1 cellular context compared by ENCODE assay signal in the genomic region with DNA sequence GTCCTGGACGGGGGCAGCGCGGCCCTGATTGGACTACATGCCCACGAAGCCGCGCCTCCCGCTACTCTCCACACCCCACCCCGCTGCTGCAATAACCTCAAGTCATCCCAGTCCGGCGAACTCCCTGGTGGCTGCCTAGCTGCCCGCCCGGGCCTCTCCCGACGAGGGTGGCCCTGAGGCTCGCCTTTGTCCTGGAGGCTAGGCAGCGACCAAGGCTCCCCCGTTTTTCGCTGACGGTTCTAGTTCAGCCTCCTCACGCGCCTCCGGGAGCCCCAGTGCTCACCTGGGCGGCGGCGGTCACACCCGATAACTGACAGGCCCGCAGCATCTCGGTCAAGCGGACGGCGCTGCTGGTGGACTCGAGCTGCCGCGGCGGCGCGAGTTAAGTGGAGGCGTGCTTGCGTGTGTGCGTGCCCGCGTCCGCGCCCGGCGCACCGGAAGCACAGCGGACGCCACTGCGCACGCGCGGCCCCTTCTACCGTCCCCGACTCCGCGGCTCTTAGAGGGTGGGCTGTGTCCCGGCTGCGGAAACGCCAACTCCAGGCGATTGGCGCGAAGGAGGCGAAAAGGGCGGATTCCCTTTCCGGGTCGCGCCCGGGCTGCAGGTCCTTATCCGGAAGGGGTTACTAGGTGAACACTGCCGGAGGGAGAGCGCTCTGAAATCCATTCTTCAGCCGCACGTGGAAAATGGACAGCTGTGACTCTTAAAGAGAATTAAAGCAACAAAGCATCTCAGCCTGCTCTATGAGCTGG.
TF ChIP-seq lines count a peak whose summit lies in the region.

IMMT (minus strand) TSS at position 408 of the 753 bp plus-strand sequence; CDS start at position 328, 80 bp downstream.

TF ChIP-seq in HepG2, 621 proteins besides CTCF, POLR2A, EP300 and RAD21 (continued from another document and continues in another):
- TF ChIP-seq TERF1 (CRISPR knock-in tag; IDR thresholded peaks at IDR 0.05): no peak
- peak; percentile 92 for TF ChIP-seq POLR2AphosphoS5 (IDR thresholded peaks at IDR 0.05; ENCODE audit: low read depth, low read length)
- no peak for TF ChIP-seq SKI (IDR thresholded peaks at IDR 0.05; ENCODE audit: partially characterized antibody)
- peak; percentile 68 for TF ChIP-seq TBL1XR1 (IDR thresholded peaks at IDR 0.05; ENCODE audit: borderline replicate concordance, low read length, partially characterized antibody)
- peak; percentile 40 for TF ChIP-seq AFF4 (CRISPR knock-in tag; IDR thresholded peaks at IDR 0.05)
- no peak for TF ChIP-seq ZBTB1 (CRISPR knock-in tag; IDR thresholded peaks at IDR 0.05; ENCODE audit: borderline replicate concordance)
- peak; percentile 78 for TF ChIP-seq ZNF616 (CRISPR knock-in tag; IDR thresholded peaks at IDR 0.05; ENCODE audit: low read depth)
- no peak; the same call in 1 of the 2 replicates for TF ChIP-seq SMYD3 (CRISPR knock-in tag; IDR thresholded peaks at IDR 0.05)
- TF ChIP-seq E2F5 (CRISPR knock-in tag; conservative IDR thresholded peaks at IDR 0.05): peak; percentile 74
- peak; percentile 96 for TF ChIP-seq SMAD9 (CRISPR knock-in tag; IDR thresholded peaks at IDR 0.05)
- peak; percentile 69; the same call in 1 of the 2 replicates for TF ChIP-seq TP53 (CRISPR knock-in tag; conservative IDR thresholded peaks at IDR 0.05)
- TF ChIP-seq, protein P1, sequence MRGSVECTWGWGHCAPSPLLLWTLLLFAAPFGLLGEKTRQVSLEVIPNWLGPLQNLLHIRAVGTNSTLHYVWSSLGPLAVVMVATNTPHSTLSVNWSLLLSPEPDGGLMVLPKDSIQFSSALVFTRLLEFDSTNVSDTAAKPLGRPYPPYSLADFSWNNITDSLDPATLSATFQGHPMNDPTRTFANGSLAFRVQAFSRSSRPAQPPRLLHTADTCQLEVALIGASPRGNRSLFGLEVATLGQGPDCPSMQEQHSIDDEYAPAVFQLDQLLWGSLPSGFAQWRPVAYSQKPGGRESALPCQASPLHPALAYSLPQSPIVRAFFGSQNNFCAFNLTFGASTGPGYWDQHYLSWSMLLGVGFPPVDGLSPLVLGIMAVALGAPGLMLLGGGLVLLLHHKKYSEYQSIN (CRISPR knock-in tag; IDR thresholded peaks at IDR 0.05; ENCODE audit: borderline replicate concordance): no peak; the same call in 1 of the 2 replicates
- TF ChIP-seq ZBTB21 (CRISPR knock-in tag; IDR thresholded peaks at IDR 0.05): no peak
- TF ChIP-seq, protein P2, sequence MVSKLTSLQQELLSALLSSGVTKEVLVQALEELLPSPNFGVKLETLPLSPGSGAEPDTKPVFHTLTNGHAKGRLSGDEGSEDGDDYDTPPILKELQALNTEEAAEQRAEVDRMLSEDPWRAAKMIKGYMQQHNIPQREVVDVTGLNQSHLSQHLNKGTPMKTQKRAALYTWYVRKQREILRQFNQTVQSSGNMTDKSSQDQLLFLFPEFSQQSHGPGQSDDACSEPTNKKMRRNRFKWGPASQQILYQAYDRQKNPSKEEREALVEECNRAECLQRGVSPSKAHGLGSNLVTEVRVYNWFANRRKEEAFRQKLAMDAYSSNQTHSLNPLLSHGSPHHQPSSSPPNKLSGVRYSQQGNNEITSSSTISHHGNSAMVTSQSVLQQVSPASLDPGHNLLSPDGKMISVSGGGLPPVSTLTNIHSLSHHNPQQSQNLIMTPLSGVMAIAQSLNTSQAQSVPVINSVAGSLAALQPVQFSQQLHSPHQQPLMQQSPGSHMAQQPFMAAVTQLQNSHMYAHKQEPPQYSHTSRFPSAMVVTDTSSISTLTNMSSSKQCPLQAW (CRISPR knock-in tag; IDR thresholded peaks at IDR 0.05): peak; percentile 93
- TF ChIP-seq KMT2A (CRISPR knock-in tag; IDR thresholded peaks at IDR 0.05): peak; percentile 77; the same call in 1 of the 2 replicates
- TF ChIP-seq ZNF282 (IDR thresholded peaks at IDR 0.05; ENCODE audit: partially characterized antibody): no peak
- TF ChIP-seq SRSF4 (IDR thresholded peaks at IDR 0.05; ENCODE audit: low read depth, low read length, poor library complexity, severe bottlenecking): no peak
- peak; percentile 67 for TF ChIP-seq PAXIP1 (CRISPR knock-in tag; conservative IDR thresholded peaks at IDR 0.05)
- TF ChIP-seq, protein P3, sequence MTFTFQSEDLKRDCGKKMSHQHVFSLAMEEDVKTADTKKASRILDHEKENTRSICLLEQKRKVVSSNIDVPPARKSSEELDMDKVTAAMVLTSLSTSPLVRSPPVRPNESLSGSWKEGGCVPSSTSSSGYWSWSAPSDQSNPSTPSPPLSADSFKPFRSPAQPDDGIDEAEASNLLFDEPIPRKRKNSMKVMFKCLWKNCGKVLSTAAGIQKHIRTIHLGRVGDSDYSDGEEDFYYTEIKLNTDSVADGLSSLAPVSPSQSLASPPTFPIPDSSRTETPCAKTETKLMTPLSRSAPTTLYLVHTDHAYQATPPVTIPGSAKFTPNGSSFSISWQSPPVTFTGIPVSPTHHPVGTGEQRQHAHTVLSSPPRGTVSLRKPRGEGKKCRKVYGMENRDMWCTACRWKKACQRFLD (CRISPR knock-in tag; IDR thresholded peaks at IDR 0.05; ENCODE audit: borderline replicate concordance): no peak; the same call in 1 of the 2 replicates
- peak; percentile 96; the same call in 1 of the 2 replicates for TF ChIP-seq NFKB2 (CRISPR knock-in tag; IDR thresholded peaks at IDR 0.05; ENCODE audit: borderline replicate concordance)
- TF ChIP-seq ELF4 (CRISPR knock-in tag; IDR thresholded peaks at IDR 0.05; ENCODE audit: borderline replicate concordance): peak; percentile 91; the same call in 1 of the 2 replicates
- TF ChIP-seq, protein P4, sequence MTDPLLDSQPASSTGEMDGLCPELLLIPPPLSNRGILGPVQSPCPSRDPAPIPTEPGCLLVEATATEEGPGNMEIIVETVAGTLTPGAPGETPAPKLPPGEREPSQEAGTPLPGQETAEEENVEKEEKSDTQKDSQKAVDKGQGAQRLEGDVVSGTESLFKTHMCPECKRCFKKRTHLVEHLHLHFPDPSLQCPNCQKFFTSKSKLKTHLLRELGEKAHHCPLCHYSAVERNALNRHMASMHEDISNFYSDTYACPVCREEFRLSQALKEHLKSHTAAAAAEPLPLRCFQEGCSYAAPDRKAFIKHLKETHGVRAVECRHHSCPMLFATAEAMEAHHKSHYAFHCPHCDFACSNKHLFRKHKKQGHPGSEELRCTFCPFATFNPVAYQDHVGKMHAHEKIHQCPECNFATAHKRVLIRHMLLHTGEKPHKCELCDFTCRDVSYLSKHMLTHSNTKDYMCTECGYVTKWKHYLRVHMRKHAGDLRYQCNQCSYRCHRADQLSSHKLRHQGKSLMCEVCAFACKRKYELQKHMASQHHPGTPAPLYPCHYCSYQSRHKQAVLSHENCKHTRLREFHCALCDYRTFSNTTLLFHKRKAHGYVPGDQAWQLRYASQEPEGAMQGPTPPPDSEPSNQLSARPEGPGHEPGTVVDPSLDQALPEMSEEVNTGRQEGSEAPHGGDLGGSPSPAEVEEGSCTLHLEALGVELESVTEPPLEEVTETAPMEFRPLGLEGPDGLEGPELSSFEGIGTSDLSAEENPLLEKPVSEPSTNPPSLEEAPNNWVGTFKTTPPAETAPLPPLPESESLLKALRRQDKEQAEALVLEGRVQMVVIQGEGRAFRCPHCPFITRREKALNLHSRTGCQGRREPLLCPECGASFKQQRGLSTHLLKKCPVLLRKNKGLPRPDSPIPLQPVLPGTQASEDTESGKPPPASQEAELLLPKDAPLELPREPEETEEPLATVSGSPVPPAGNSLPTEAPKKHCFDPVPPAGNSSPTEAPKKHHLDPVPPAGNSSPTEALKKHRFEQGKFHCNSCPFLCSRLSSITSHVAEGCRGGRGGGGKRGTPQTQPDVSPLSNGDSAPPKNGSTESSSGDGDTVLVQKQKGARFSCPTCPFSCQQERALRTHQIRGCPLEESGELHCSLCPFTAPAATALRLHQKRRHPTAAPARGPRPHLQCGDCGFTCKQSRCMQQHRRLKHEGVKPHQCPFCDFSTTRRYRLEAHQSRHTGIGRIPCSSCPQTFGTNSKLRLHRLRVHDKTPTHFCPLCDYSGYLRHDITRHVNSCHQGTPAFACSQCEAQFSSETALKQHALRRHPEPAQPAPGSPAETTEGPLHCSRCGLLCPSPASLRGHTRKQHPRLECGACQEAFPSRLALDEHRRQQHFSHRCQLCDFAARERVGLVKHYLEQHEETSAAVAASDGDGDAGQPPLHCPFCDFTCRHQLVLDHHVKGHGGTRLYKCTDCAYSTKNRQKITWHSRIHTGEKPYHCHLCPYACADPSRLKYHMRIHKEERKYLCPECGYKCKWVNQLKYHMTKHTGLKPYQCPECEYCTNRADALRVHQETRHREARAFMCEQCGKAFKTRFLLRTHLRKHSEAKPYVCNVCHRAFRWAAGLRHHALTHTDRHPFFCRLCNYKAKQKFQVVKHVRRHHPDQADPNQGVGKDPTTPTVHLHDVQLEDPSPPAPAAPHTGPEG (CRISPR knock-in tag; IDR thresholded peaks at IDR 0.05): peak; percentile 67; the same call in 1 of the 2 replicates
- TF ChIP-seq MXD1 (CRISPR knock-in tag; IDR thresholded peaks at IDR 0.05): peak; percentile 86; the same call in 1 of the 2 replicates
- 0 out of 2 replicates have a peak, but pooled peaks have one; percentile 11 for TF ChIP-seq ZNF629 (CRISPR knock-in tag; conservative IDR thresholded peaks at IDR 0.05)
- no peak; the same call in 1 of the 2 replicates for TF ChIP-seq HOXD1 (CRISPR knock-in tag; IDR thresholded peaks at IDR 0.05)
- no peak for TF ChIP-seq ARID3A (IDR thresholded peaks at IDR 0.05; ENCODE audit: low read depth, low read length)
- TF ChIP-seq SPEN (CRISPR knock-in tag; IDR thresholded peaks at IDR 0.05; ENCODE audit: low read depth): peak; percentile 92
